ENCODE assay signal across 1 cellular context in the genomic region with DNA sequence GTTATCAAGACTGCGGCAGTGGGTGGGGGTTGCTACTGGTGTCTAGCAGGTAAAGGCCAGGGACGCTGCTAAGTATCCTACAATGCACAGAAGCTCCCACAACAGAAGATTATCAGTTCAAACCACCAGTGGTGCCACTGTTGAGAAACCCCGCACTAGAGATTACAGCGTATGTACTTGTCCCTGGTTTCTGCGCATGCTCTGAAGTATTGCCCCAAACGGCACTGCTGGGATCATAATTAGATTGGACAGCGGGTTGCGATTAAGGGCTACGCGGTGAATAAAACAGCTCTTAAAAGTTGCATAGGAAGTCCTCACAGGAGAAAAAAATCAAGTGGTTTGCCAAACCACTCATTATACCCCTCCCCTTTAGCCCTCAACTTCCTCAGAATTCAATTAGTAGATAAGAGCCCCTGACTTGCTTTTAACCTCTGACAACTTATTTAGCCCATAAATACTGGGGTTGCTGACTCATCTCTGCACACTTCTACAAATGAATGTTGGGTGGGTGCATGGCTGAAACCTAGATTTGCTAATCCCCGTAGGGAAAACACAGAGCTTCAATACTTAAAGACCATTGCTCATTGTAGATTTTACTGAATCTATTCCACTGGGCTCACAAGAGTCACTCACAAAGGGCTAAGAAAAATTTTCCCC.
TF ChIP-seq lines count a peak whose summit lies in the region.

No MANE protein-coding gene starts in this region.

TF ChIP-seq in HEK293, 187 proteins besides CTCF, POLR2A, EP300 and RAD21 (continued from another document and continues in another):
- TF ChIP-seq, protein P1, sequence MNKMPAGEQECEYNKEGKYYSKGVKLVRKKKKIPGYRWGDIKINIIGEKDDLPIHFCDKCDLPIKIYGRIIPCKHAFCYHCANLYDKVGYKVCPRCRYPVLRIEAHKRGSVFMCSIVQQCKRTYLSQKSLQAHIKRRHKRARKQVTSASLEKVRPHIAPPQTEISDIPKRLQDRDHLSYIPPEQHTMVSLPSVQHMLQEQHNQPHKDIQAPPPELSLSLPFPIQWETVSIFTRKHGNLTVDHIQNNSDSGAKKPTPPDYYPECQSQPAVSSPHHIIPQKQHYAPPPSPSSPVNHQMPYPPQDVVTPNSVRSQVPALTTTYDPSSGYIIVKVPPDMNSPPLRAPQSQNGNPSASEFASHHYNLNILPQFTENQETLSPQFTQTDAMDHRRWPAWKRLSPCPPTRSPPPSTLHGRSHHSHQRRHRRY (tag by site-specific recombination; IDR thresholded peaks at IDR 0.05), result no peak
- TF ChIP-seq ZNF518A (tag by site-specific recombination; conservative IDR thresholded peaks at IDR 0.05; ENCODE audit: low read depth) (no peak; the same call in 1 of the 2 replicates), KLF7 (tag by site-specific recombination; IDR thresholded peaks at IDR 0.05; ENCODE audit: borderline replicate concordance) (no peak), ZFP69B (tag by site-specific recombination; IDR thresholded peaks at IDR 0.05) (no peak), ZNF18 (tag by site-specific recombination; IDR thresholded peaks at IDR 0.05) (no peak), ZNF555 (tag by site-specific recombination; conservative IDR thresholded peaks at IDR 0.05) (no peak), GLIS2 (tag by site-specific recombination; IDR thresholded peaks at IDR 0.05) (no peak), ZNF302 (tag by site-specific recombination; IDR thresholded peaks at IDR 0.05; ENCODE audit: low read depth) (no peak), ZNF510 (tag by site-specific recombination; IDR thresholded peaks at IDR 0.05; ENCODE audit: insufficient replicate concordance) (no peak), ZNF658 (tag by site-specific recombination; IDR thresholded peaks at IDR 0.05) (no peak), ZNF221 (tag by site-specific recombination; IDR thresholded peaks at IDR 0.05; ENCODE audit: borderline replicate concordance) (no peak), ZSCAN18 (tag by site-specific recombination; IDR thresholded peaks at IDR 0.05) (no peak), ZNF175 (tag by site-specific recombination; IDR thresholded peaks at IDR 0.05) (no peak), ZBTB48 (tag by site-specific recombination; IDR thresholded peaks at IDR 0.05) (no peak; the same call in 1 of the 2 replicates), ZNF76 (tag by site-specific recombination; IDR thresholded peaks at IDR 0.05; ENCODE audit: borderline replicate concordance, low read depth) (no peak), ZNF37A (tag by site-specific recombination; IDR thresholded peaks at IDR 0.05) (no peak), ZNF48 (tag by site-specific recombination; IDR thresholded peaks at IDR 0.05) (no peak), GLI2 (tag by site-specific recombination; IDR thresholded peaks at IDR 0.05; ENCODE audit: borderline replicate concordance, low read depth) (no peak; the same call in 1 of the 2 replicates), ZNF140 (tag by site-specific recombination; IDR thresholded peaks at IDR 0.05) (no peak), PRDM10 (tag by site-specific recombination; IDR thresholded peaks at IDR 0.05) (peak; percentile 66), SP3 (tag by site-specific recombination; IDR thresholded peaks at IDR 0.05) (0 out of 2 replicates have a peak, but pooled peaks have one; percentile 11), ATF2 (tag by site-specific recombination; IDR thresholded peaks at IDR 0.05; ENCODE audit: low read depth) (no peak), ZNF561 (tag by site-specific recombination; IDR thresholded peaks at IDR 0.05; ENCODE audit: borderline replicate concordance) (0 out of 2 replicates have a peak, but pooled peaks have one; percentile 57), ZNF560 (tag by site-specific recombination; IDR thresholded peaks at IDR 0.05; ENCODE audit: borderline replicate concordance) (no peak), ZNF558 (tag by site-specific recombination; IDR thresholded peaks at IDR 0.05) (peak; percentile 55; the same call in 1 of the 2 replicates), ZNF121 (tag by site-specific recombination; IDR thresholded peaks at IDR 0.05) (no peak), ZNF311 (tag by site-specific recombination; IDR thresholded peaks at IDR 0.05; ENCODE audit: borderline replicate concordance) (no peak)
- TF ChIP-seq, protein P2, sequence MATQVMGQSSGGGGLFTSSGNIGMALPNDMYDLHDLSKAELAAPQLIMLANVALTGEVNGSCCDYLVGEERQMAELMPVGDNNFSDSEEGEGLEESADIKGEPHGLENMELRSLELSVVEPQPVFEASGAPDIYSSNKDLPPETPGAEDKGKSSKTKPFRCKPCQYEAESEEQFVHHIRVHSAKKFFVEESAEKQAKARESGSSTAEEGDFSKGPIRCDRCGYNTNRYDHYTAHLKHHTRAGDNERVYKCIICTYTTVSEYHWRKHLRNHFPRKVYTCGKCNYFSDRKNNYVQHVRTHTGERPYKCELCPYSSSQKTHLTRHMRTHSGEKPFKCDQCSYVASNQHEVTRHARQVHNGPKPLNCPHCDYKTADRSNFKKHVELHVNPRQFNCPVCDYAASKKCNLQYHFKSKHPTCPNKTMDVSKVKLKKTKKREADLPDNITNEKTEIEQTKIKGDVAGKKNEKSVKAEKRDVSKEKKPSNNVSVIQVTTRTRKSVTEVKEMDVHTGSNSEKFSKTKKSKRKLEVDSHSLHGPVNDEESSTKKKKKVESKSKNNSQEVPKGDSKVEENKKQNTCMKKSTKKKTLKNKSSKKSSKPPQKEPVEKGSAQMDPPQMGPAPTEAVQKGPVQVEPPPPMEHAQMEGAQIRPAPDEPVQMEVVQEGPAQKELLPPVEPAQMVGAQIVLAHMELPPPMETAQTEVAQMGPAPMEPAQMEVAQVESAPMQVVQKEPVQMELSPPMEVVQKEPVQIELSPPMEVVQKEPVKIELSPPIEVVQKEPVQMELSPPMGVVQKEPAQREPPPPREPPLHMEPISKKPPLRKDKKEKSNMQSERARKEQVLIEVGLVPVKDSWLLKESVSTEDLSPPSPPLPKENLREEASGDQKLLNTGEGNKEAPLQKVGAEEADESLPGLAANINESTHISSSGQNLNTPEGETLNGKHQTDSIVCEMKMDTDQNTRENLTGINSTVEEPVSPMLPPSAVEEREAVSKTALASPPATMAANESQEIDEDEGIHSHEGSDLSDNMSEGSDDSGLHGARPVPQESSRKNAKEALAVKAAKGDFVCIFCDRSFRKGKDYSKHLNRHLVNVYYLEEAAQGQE (tag by site-specific recombination; IDR thresholded peaks at IDR 0.05), result peak; percentile 74
- TF ChIP-seq, protein P3, sequence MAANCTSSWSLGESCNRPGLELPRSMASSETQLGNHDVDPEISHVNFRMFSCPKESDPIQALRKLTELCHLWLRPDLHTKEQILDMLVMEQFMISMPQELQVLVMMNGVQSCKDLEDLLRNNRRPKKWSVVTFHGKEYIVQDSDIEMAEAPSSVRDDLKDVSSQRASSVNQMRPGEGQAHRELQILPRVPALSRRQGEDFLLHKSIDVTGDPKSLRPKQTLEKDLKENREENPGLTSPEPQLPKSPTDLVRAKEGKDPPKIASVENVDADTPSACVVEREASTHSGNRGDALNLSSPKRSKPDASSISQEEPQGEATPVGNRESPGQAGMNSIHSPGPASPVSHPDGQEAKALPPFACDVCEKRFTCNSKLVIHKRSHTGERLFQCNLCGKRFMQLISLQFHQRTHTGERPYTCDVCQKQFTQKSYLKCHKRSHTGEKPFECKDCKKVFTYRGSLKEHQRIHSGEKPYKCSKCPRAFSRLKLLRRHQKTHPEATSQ (tag by site-specific recombination; IDR thresholded peaks at IDR 0.05), result no peak
- TF ChIP-seq, protein P4, sequence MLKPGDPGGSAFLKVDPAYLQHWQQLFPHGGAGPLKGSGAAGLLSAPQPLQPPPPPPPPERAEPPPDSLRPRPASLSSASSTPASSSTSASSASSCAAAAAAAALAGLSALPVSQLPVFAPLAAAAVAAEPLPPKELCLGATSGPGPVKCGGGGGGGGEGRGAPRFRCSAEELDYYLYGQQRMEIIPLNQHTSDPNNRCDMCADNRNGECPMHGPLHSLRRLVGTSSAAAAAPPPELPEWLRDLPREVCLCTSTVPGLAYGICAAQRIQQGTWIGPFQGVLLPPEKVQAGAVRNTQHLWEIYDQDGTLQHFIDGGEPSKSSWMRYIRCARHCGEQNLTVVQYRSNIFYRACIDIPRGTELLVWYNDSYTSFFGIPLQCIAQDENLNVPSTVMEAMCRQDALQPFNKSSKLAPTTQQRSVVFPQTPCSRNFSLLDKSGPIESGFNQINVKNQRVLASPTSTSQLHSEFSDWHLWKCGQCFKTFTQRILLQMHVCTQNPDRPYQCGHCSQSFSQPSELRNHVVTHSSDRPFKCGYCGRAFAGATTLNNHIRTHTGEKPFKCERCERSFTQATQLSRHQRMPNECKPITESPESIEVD (tag by site-specific recombination; IDR thresholded peaks at IDR 0.05), result peak; percentile 93
